ENCODE assay signal across 31 cellular contexts in genomic region chr11:119513806-119514170, GRCh38.
"Had no signal": no experiment of that assay in that cellular context is flagged by ENCODE, and none has a peak within 500 bp of the region (broad histone marks: within the 10 kb centered on the region; RNA-seq: fewer than 3 reads in every experiment).

No MANE protein-coding gene starts in this region.

- H3K9me3 ChIP-seq: ascending aorta, breast epithelium, colonic mucosa had no signal

- DNase-seq: activated CD4-positive, alpha-beta memory T cell treated with anti-CD3 and anti-CD28 coated beads for 36 hours; activated CD4-positive, alpha-beta T cell treated with anti-CD3 and anti-CD28 coated beads for 36 hours; activated CD4-positive, alpha-beta T cell treated with anti-CD3 and anti-CD28 coated beads, Interleukin-2, amount 10 ng/mL, durations not matched to agents 24 days and 14 days; activated CD4-positive, CD25-positive, alpha-beta regulatory T cell; activated CD4-positive, CD25-positive, alpha-beta regulatory T cell treated with anti-CD3 and anti-CD28 coated beads, Interleukin-2, amount 50 U/mL, for 72 hours; activated CD8-positive, alpha-beta memory T cell treated with anti-CD3 and anti-CD28 coated beads, Interleukin-2, amount 10 ng/mL, durations not matched to agents 7 days and 5 days; activated CD8-positive, alpha-beta memory T cell treated with anti-CD3 and anti-CD28 coated beads, Interleukin-2, amount 50 U/mL, for 4 hours; activated CD8-positive, alpha-beta T cell treated with anti-CD3 and anti-CD28 coated beads, Interleukin-2, amount 10 ng/mL, durations not matched to agents 7 days and 5 days; activated gamma-delta T cell; activated naive CD4-positive, alpha-beta T cell; activated naive CD4-positive, alpha-beta T cell treated with anti-CD3 and anti-CD28 coated beads, Interleukin-2, amount 10 ng/mL, durations not matched to agents 7 days and 5 days; activated naive CD8-positive, alpha-beta T cell treated with anti-CD3 and anti-CD28 coated beads, Interleukin-2, amount 10 ng/mL, durations not matched to agents 7 days and 5 days; activated T-cell treated with anti-CD3 and anti-CD28 coated beads, Interleukin-2, amount 50 U/mL, for 1 hour; activated T-cell treated with anti-CD3 and anti-CD28 coated beads, Interleukin-2, amount 50 U/mL, for 48 hours; central memory CD4-positive, alpha-beta T cell; colonic mucosa; effector CD8-positive, alpha-beta T cell; foreskin fibroblast; head of caudate nucleus; T-helper 1 cell; T-helper 17 cell; T1000 had no signal

- ATAC-seq: activated CD4-positive, alpha-beta T cell treated with anti-CD3 and anti-CD28 coated beads for 36 hours; activated CD8-positive, alpha-beta memory T cell treated with anti-CD3 and anti-CD28 coated beads, Interleukin-2, amount 10 ng/mL, durations not matched to agents 7 days and 5 days; activated CD8-positive, alpha-beta T cell treated with anti-CD3 and anti-CD28 coated beads, Interleukin-2, amount 10 ng/mL, durations not matched to agents 7 days and 5 days; activated naive CD4-positive, alpha-beta T cell treated with anti-CD3 and anti-CD28 coated beads, Interleukin-2, amount 50 U/mL, for 72 hours; esophagus mucosa; T-helper 17 cell had no signal

- H3K4me1 Mint-ChIP-seq: activated naive CD4-positive, alpha-beta T cell treated with anti-CD3 and anti-CD28 coated beads, Interleukin-2, amount 10 ng/mL, durations not matched to agents 7 days and 5 days; activated naive CD8-positive, alpha-beta T cell treated with anti-CD3 and anti-CD28 coated beads, Interleukin-2, amount 10 ng/mL, durations not matched to agents 7 days and 5 days; T-helper 17 cell had no signal

- H3K4me3 ChIP-seq: ascending aorta, breast epithelium, cardiac muscle cell, colonic mucosa had no signal

- H3K27ac Mint-ChIP-seq: activated CD4-positive, alpha-beta memory T cell treated with anti-CD3 and anti-CD28 coated beads for 36 hours; activated CD4-positive, alpha-beta T cell treated with anti-CD3 and anti-CD28 coated beads for 36 hours; activated CD4-positive, alpha-beta T cell treated with anti-CD3 and anti-CD28 coated beads, Interleukin-2, amount 10 ng/mL, durations not matched to agents 24 days and 14 days; activated CD8-positive, alpha-beta memory T cell treated with anti-CD3 and anti-CD28 coated beads, Interleukin-2, amount 10 ng/mL, durations not matched to agents 7 days and 5 days; activated CD8-positive, alpha-beta T cell treated with anti-CD3 and anti-CD28 coated beads, Interleukin-2, amount 10 ng/mL, durations not matched to agents 7 days and 5 days; activated naive CD4-positive, alpha-beta T cell treated with anti-CD3 and anti-CD28 coated beads, Interleukin-2, amount 10 ng/mL, durations not matched to agents 7 days and 5 days; activated naive CD4-positive, alpha-beta T cell treated with anti-CD3 and anti-CD28 coated beads, Interleukin-2, amount 50 U/mL, for 72 hours; activated naive CD8-positive, alpha-beta T cell treated with anti-CD3 and anti-CD28 coated beads, Interleukin-2, amount 10 ng/mL, durations not matched to agents 7 days and 5 days; activated T-helper 1 cell treated with anti-CD3 and anti-CD28 coated beads, Interleukin-12 subunit alpha, Interleukin-12 subunit beta, Interleukin-2, Interleukin-4 antibody, amounts not matched to agents 30 ng/mL and 10 ng/mL and 1 ng/mL, durations not matched to agents 14 hours and 24 hours and 36 hours; T-helper 17 cell; T-helper 2 cell treated with Interferon-gamma antibody and Interleukin-4, amounts not matched to agents 5 μg/mL and 100 μg/mL, for 36 hours had no signal

- H3K4me1 ChIP-seq: ascending aorta, breast epithelium, colonic mucosa had no signal

- H3K36me3 ChIP-seq: ascending aorta, breast epithelium, cardiac muscle cell, colonic mucosa had no signal

- H3K36me3 Mint-ChIP-seq: activated CD4-positive, alpha-beta memory T cell treated with anti-CD3 and anti-CD28 coated beads for 36 hours; activated CD8-positive, alpha-beta memory T cell treated with anti-CD3 and anti-CD28 coated beads, Interleukin-2, amount 10 ng/mL, durations not matched to agents 7 days and 5 days; activated naive CD4-positive, alpha-beta T cell treated with anti-CD3 and anti-CD28 coated beads, Interleukin-2, amount 10 ng/mL, durations not matched to agents 7 days and 5 days; activated naive CD4-positive, alpha-beta T cell treated with anti-CD3 and anti-CD28 coated beads, Interleukin-2, amount 50 U/mL, for 72 hours; activated naive CD8-positive, alpha-beta T cell treated with anti-CD3 and anti-CD28 coated beads, Interleukin-2, amount 10 ng/mL, durations not matched to agents 7 days and 5 days; brain had no signal

- H3K4me3 Mint-ChIP-seq: activated CD4-positive, alpha-beta memory T cell treated with anti-CD3 and anti-CD28 coated beads for 36 hours; activated CD4-positive, alpha-beta T cell treated with anti-CD3 and anti-CD28 coated beads for 36 hours; activated CD4-positive, alpha-beta T cell treated with anti-CD3 and anti-CD28 coated beads, Interleukin-2, amount 10 ng/mL, durations not matched to agents 24 days and 14 days; activated CD8-positive, alpha-beta memory T cell treated with anti-CD3 and anti-CD28 coated beads, Interleukin-2, amount 10 ng/mL, durations not matched to agents 7 days and 5 days; activated CD8-positive, alpha-beta T cell treated with anti-CD3 and anti-CD28 coated beads, Interleukin-2, amount 10 ng/mL, durations not matched to agents 7 days and 5 days; activated naive CD4-positive, alpha-beta T cell treated with anti-CD3 and anti-CD28 coated beads, Interleukin-2, amount 10 ng/mL, durations not matched to agents 7 days and 5 days; activated naive CD8-positive, alpha-beta T cell treated with anti-CD3 and anti-CD28 coated beads, Interleukin-2, amount 10 ng/mL, durations not matched to agents 7 days and 5 days; activated T-helper 1 cell treated with anti-CD3 and anti-CD28 coated beads, Interleukin-12 subunit alpha, Interleukin-12 subunit beta, Interleukin-2, Interleukin-4 antibody, amounts not matched to agents 30 ng/mL and 10 ng/mL and 1 ng/mL, durations not matched to agents 14 hours and 24 hours and 36 hours; brain; T-helper 17 cell; T-helper 2 cell treated with Interferon-gamma antibody and Interleukin-4, amounts not matched to agents 5 μg/mL and 100 μg/mL, for 36 hours had no signal

- H3K27ac ChIP-seq: ascending aorta, breast epithelium, cardiac muscle cell, colonic mucosa, epithelial cell of prostate had no signal

- H3K27me3 ChIP-seq: ascending aorta, breast epithelium, colonic mucosa had no signal

- H3K9me3 Mint-ChIP-seq: activated CD4-positive, alpha-beta memory T cell treated with anti-CD3 and anti-CD28 coated beads for 36 hours; activated CD4-positive, alpha-beta T cell treated with anti-CD3 and anti-CD28 coated beads, Interleukin-2, amount 10 ng/mL, durations not matched to agents 24 days and 14 days; activated naive CD4-positive, alpha-beta T cell treated with anti-CD3 and anti-CD28 coated beads, Interleukin-2, amount 10 ng/mL, durations not matched to agents 7 days and 5 days; activated naive CD4-positive, alpha-beta T cell treated with anti-CD3 and anti-CD28 coated beads, Interleukin-2, amount 50 U/mL, for 72 hours; activated naive CD8-positive, alpha-beta T cell treated with anti-CD3 and anti-CD28 coated beads, Interleukin-2, amount 10 ng/mL, durations not matched to agents 7 days and 5 days; activated T-helper 1 cell treated with anti-CD3 and anti-CD28 coated beads, Interleukin-12 subunit alpha, Interleukin-12 subunit beta, Interleukin-2, Interleukin-4 antibody, amounts not matched to agents 30 ng/mL and 10 ng/mL and 1 ng/mL, durations not matched to agents 14 hours and 24 hours and 36 hours; T-helper 2 cell treated with Interferon-gamma antibody and Interleukin-4, amounts not matched to agents 5 μg/mL and 100 μg/mL, for 36 hours had no signal

- H3K27me3 Mint-ChIP-seq: activated CD4-positive, alpha-beta T cell treated with anti-CD3 and anti-CD28 coated beads, Interleukin-2, amount 10 ng/mL, durations not matched to agents 24 days and 14 days; brain had no signal
